In genomic region chr7:11166051-11166450, GRCh38 we compare ENCODE assay signal across 20 cellular contexts.
DNase-seq lines count a peak whose midpoint lies in the region; FAIRE-seq lines count a peak whose summit lies in the region.
"Had no signal": no experiment of that assay in that cellular context is flagged by ENCODE, and none has a peak within 500 bp of the region (broad histone marks: within the 10 kb centered on the region; RNA-seq: fewer than 3 reads in every experiment).

No MANE protein-coding gene starts in this region.

- FAIRE-seq in G401.6 (lab: Jason Lieb, UNC) = peak; percentile 11
- FAIRE-seq: D721Med, GM12878, GM12892, GM18507 had no signal

- no peaks in the 10 kb centered on the region for H3K9me3 ChIP-seq in SK-N-MC (ENCODE audit: low read depth, low read length)
- H3K9me3 ChIP-seq: BLaER1 treated with 17β-estradiol and CSF1 and Interleukin-3, amounts not matched to agents 10 nM and 100 nM; Caco-2 had no signal

- peak; percentile 11 for DNase-seq in NCI-H2171 (lab: John Stamatoyannopoulos, UW)
- no peak for DNase-seq in SK-N-MC (ENCODE audit: low read depth, low spot score)
- no peak for DNase-seq in foreskin melanocyte
- DNase-seq in LoVo (ENCODE audit: low spot score) = no peak
- no peak for DNase-seq in KG1 (lab: John Stamatoyannopoulos, UW)
- DNase-seq: 8988T; ACHN; Caco-2; Calu3; CD4-positive, alpha-beta T cell; CD8-positive, alpha-beta T cell; DMS79 treated with DMSO at 0.1 percent for 48 hours; GDM1 had no signal

- no peak overlapping the region for H3K9ac ChIP-seq in SK-N-MC (ENCODE audit: insufficient read length)
- H3K9ac ChIP-seq: BLaER1 treated with 17β-estradiol and CSF1 and Interleukin-3, amounts not matched to agents 10 nM and 100 nM had no signal

- H3K4me3 ChIP-seq in SK-N-MC = no peak overlapping the region
- H3K4me3 ChIP-seq: BLaER1 treated with 17β-estradiol and CSF1 and Interleukin-3, amounts not matched to agents 10 nM and 100 nM; GM12878 had no signal

- peak overlapping the region; percentile 43; the same call in 1 of the 2 replicates for H3K27ac ChIP-seq in SK-N-MC
- H3K27ac ChIP-seq: BLaER1 treated with 17β-estradiol and CSF1 and Interleukin-3, amounts not matched to agents 10 nM and 100 nM; C4-2B had no signal

- peaks cover 7% of the 10 kb centered on the region for H3K36me3 ChIP-seq in SK-N-MC (ENCODE audit: insufficient read depth, low read length)
